Comparison of ENCODE assay signal across 21 cellular contexts in the genomic region with DNA sequence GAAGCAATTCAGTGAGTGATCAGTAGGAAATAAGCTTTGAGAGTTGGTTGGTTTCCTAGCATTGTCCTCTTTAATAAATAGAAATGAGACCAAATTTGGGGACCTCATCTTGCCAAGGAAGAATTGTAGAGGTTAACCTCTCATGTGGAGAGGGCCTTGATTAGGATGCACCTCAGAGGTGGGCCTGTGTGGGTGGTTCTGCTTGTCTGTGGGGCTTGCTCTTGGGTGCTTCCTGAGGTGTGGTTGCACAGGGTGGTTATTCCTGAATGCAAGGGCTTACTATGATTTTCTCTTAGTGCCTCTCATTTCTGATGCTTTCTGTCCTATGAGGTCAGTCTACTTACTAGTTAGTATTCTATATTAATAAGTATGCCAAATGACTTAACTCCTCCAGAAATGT.
"Had no signal": no experiment of that assay in that cellular context is flagged by ENCODE, and none has a peak within 500 bp of the region (broad histone marks: within the 10 kb centered on the region; RNA-seq: fewer than 3 reads in every experiment).

No MANE protein-coding gene starts in this region.

- H3K9me3 ChIP-seq: MG63, SJSA1 had no signal

- ATAC-seq: activated CD4-positive, CD25-positive, alpha-beta regulatory T cell treated with anti-CD3 and anti-CD28 coated beads, Interleukin-2, amount 50 U/mL, for 24 hours; activated CD8-positive, alpha-beta memory T cell treated with anti-CD3 and anti-CD28 coated beads, Interleukin-2, amount 10 ng/mL, durations not matched to agents 7 days and 5 days; activated naive CD4-positive, alpha-beta T cell treated with anti-CD3 and anti-CD28 coated beads, Interleukin-2, amount 50 U/mL, for 72 hours; PC-3; SK-N-SH treated with all-trans-retinoic acid at 6 μM for 48 hours had no signal

- H3K9me3 Mint-ChIP-seq: activated T-cell treated with anti-CD3 and anti-CD28 coated beads, Interleukin-2, amount 50 U/mL, for 24 hours; activated T-helper 1 cell treated with anti-CD3 and anti-CD28 coated beads, Interleukin-12 subunit alpha, Interleukin-12 subunit beta, Interleukin-2, Interleukin-4 antibody, amounts not matched to agents 30 ng/mL and 10 ng/mL and 1 ng/mL, durations not matched to agents 14 hours and 24 hours and 36 hours had no signal

- H3K27me3 ChIP-seq: MG63, SJSA1 had no signal

- H3K4me3 Mint-ChIP-seq: activated CD8-positive, alpha-beta memory T cell treated with anti-CD3 and anti-CD28 coated beads, Interleukin-2, amount 10 ng/mL, durations not matched to agents 7 days and 5 days; activated T-cell treated with anti-CD3 and anti-CD28 coated beads, Interleukin-2, amount 50 U/mL, for 24 hours; activated T-helper 1 cell treated with anti-CD3 and anti-CD28 coated beads, Interleukin-12 subunit alpha, Interleukin-12 subunit beta, Interleukin-2, Interleukin-4 antibody, amounts not matched to agents 30 ng/mL and 10 ng/mL and 1 ng/mL, durations not matched to agents 14 hours and 24 hours and 36 hours had no signal

- H3K27me3 Mint-ChIP-seq: activated CD8-positive, alpha-beta memory T cell treated with anti-CD3 and anti-CD28 coated beads, Interleukin-2, amount 10 ng/mL, durations not matched to agents 7 days and 5 days; activated T-cell treated with anti-CD3 and anti-CD28 coated beads, Interleukin-2, amount 50 U/mL, for 24 hours had no signal

- H3K4me3 ChIP-seq: MG63, SJSA1 had no signal

- H3K27ac Mint-ChIP-seq: activated CD8-positive, alpha-beta memory T cell treated with anti-CD3 and anti-CD28 coated beads, Interleukin-2, amount 10 ng/mL, durations not matched to agents 7 days and 5 days; activated naive CD4-positive, alpha-beta T cell treated with anti-CD3 and anti-CD28 coated beads, Interleukin-2, amount 50 U/mL, for 72 hours; activated T-cell treated with anti-CD3 and anti-CD28 coated beads, Interleukin-2, amount 50 U/mL, for 24 hours; activated T-helper 1 cell treated with anti-CD3 and anti-CD28 coated beads, Interleukin-12 subunit alpha, Interleukin-12 subunit beta, Interleukin-2, Interleukin-4 antibody, amounts not matched to agents 30 ng/mL and 10 ng/mL and 1 ng/mL, durations not matched to agents 14 hours and 24 hours and 36 hours had no signal

- DNase-seq: activated CD4-positive, alpha-beta T cell treated with anti-CD3 and anti-CD28 coated beads for 4 hours; activated CD8-positive, alpha-beta memory T cell treated with anti-CD3 and anti-CD28 coated beads, Interleukin-2, amount 10 ng/mL, durations not matched to agents 7 days and 5 days; activated effector memory CD4-positive, alpha-beta T cell treated with anti-CD3 and anti-CD28 coated beads, Interleukin-2, amount 50 U/mL, for 16 hours; activated naive CD4-positive, alpha-beta T cell treated with Interleukin-2 at 50 U/mL for 16 hours; activated T-cell treated with anti-CD3 and anti-CD28 coated beads, Interleukin-2, amount 50 U/mL, for 24 hours; anterior cingulate cortex; MG63; MV-4-11; NCI-H1092 treated with DMSO at 0.1 percent for 48 hours; NCI-H1417 treated with DMSO at 0.1 percent for 48 hours; NCI-H1694; NCI-H2029 treated with DMSO at 0.1 percent for 48 hours; NCI-H510A treated with DMSO at 0.1 percent for 48 hours; PC-3; SHP77; SW 1271 had no signal

- H3K36me3 ChIP-seq: MG63, SJSA1 had no signal

- H3K27ac ChIP-seq: SJSA1 had no signal
